Comparison of ENCODE assay signal across 1 cellular context in the genomic region with DNA sequence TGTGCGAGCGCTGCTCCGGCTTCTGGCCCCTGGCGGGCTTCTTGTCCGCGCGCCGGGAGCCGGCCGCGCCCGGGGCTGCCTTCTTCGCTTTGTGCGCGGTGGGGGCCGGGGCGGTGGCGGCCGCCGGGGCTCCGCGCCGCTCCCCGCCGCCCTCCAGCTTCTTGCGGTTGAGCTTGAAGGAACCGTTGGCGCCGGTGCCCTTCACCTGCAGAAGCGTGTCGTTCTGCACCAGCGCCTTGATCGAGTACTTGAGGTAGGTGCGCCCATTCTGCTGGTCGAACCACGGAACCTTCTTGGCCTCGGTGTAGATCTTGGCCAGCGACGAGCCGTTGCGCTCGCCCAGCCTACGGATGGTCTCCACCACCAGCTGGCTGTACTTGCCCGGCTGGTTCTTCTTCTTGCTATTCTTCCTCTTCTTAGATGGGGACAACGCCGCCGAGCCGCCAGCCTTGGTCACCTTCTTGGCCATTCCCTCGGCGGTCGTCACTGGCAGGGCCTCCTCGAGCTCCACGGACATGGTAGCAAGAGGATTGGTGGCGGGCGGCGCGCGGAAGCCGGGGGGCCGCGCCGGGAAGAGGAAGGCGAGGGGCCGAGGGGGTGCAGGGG.
TF ChIP-seq lines count a peak whose summit lies in the region.

No MANE protein-coding gene starts in this region.

TF ChIP-seq in GM12878, 131 proteins besides CTCF, POLR2A, EP300 and RAD21 (continued from another document):
- TF ChIP-seq, protein P1, sequence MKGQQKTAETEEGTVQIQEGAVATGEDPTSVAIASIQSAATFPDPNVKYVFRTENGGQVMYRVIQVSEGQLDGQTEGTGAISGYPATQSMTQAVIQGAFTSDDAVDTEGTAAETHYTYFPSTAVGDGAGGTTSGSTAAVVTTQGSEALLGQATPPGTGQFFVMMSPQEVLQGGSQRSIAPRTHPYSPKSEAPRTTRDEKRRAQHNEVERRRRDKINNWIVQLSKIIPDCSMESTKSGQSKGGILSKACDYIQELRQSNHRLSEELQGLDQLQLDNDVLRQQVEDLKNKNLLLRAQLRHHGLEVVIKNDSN (IDR thresholded peaks at IDR 0.05; ENCODE audit: borderline replicate concordance, extremely low read length, insufficient read depth, low read depth, low read length) = no peak
- TF ChIP-seq, protein P2, sequence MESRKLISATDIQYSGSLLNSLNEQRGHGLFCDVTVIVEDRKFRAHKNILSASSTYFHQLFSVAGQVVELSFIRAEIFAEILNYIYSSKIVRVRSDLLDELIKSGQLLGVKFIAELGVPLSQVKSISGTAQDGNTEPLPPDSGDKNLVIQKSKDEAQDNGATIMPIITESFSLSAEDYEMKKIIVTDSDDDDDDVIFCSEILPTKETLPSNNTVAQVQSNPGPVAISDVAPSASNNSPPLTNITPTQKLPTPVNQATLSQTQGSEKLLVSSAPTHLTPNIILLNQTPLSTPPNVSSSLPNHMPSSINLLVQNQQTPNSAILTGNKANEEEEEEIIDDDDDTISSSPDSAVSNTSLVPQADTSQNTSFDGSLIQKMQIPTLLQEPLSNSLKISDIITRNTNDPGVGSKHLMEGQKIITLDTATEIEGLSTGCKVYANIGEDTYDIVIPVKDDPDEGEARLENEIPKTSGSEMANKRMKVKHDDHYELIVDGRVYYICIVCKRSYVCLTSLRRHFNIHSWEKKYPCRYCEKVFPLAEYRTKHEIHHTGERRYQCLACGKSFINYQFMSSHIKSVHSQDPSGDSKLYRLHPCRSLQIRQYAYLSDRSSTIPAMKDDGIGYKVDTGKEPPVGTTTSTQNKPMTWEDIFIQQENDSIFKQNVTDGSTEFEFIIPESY (IDR thresholded peaks at IDR 0.05) = no peak
- TF ChIP-seq SMAD1 (IDR thresholded peaks at IDR 0.05; ENCODE audit: low read depth, partially characterized antibody) (peak; percentile 10), POLR2AphosphoS5 (IDR thresholded peaks at IDR 0.05; ENCODE audit: low read length) (peak; percentile 1), CHD2 (IDR thresholded peaks at IDR 0.05; ENCODE audit: borderline replicate concordance, low read depth, low read length) (no peak; the same call in 1 of the 2 replicates), RUNX3 (IDR thresholded peaks at IDR 0.05; ENCODE audit: low read length) (no peak), RB1 (IDR thresholded peaks at IDR 0.05; ENCODE audit: borderline replicate concordance) (no peak), RELA (IDR thresholded peaks at IDR 0.05; ENCODE audit: borderline replicate concordance, partially characterized antibody) (no peak), LARP7 (IDR thresholded peaks at IDR 0.05) (peak; percentile 34), ZNF24 (IDR thresholded peaks at IDR 0.05) (no peak), BRCA1 (IDR thresholded peaks at IDR 0.05; ENCODE audit: low read depth, low read length) (no peak), FOXM1 (IDR thresholded peaks at IDR 0.05; ENCODE audit: low read depth, low read length) (no peak), PAX5 (IDR thresholded peaks at IDR 0.05; ENCODE audit: borderline replicate concordance, low read depth, low read length) (no peak), RCOR1 (conservative IDR thresholded peaks at IDR 0.05; ENCODE audit: low read depth, low read length) (no peak), BACH1 (IDR thresholded peaks at IDR 0.05; ENCODE audit: borderline replicate concordance) (0 out of 2 replicates have a peak, but pooled peaks have one; percentile 12), NRF1 (conservative IDR thresholded peaks at IDR 0.05; ENCODE audit: low read depth, low read length) (no peak)
- TF ChIP-seq, protein P3, sequence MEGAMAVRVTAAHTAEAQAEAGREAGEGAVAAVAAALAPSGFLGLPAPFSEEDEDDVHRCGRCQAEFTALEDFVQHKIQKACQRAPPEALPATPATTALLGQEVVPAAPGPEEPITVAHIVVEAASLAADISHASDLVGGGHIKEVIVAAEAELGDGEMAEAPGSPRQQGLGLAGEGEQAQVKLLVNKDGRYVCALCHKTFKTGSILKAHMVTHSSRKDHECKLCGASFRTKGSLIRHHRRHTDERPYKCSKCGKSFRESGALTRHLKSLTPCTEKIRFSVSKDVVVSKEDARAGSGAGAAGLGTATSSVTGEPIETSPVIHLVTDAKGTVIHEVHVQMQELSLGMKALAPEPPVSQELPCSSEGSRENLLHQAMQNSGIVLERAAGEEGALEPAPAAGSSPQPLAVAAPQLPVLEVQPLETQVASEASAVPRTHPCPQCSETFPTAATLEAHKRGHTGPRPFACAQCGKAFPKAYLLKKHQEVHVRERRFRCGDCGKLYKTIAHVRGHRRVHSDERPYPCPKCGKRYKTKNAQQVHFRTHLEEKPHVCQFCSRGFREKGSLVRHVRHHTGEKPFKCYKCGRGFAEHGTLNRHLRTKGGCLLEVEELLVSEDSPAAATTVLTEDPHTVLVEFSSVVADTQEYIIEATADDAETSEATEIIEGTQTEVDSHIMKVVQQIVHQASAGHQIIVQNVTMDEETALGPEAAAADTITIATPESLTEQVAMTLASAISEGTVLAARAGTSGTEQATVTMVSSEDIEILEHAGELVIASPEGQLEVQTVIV (IDR thresholded peaks at IDR 0.05; ENCODE audit: borderline replicate concordance, partially characterized antibody) = no peak
- TF ChIP-seq, protein P4, sequence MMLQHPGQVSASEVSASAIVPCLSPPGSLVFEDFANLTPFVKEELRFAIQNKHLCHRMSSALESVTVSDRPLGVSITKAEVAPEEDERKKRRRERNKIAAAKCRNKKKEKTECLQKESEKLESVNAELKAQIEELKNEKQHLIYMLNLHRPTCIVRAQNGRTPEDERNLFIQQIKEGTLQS (IDR thresholded peaks at IDR 0.05; ENCODE audit: borderline replicate concordance, extremely low read depth, low read depth, low read length) = no peak
- TF ChIP-seq, protein P5, sequence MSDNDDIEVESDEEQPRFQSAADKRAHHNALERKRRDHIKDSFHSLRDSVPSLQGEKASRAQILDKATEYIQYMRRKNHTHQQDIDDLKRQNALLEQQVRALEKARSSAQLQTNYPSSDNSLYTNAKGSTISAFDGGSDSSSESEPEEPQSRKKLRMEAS (IDR thresholded peaks at IDR 0.05; ENCODE audit: low read depth, low read length) = no peak
- TF ChIP-seq, protein P6, sequence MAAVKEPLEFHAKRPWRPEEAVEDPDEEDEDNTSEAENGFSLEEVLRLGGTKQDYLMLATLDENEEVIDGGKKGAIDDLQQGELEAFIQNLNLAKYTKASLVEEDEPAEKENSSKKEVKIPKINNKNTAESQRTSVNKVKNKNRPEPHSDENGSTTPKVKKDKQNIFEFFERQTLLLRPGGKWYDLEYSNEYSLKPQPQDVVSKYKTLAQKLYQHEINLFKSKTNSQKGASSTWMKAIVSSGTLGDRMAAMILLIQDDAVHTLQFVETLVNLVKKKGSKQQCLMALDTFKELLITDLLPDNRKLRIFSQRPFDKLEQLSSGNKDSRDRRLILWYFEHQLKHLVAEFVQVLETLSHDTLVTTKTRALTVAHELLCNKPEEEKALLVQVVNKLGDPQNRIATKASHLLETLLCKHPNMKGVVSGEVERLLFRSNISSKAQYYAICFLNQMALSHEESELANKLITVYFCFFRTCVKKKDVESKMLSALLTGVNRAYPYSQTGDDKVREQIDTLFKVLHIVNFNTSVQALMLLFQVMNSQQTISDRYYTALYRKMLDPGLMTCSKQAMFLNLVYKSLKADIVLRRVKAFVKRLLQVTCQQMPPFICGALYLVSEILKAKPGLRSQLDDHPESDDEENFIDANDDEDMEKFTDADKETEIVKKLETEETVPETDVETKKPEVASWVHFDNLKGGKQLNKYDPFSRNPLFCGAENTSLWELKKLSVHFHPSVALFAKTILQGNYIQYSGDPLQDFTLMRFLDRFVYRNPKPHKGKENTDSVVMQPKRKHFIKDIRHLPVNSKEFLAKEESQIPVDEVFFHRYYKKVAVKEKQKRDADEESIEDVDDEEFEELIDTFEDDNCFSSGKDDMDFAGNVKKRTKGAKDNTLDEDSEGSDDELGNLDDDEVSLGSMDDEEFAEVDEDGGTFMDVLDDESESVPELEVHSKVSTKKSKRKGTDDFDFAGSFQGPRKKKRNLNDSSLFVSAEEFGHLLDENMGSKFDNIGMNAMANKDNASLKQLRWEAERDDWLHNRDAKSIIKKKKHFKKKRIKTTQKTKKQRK (IDR thresholded peaks at IDR 0.05; ENCODE audit: low read depth, low read length) = no peak
- TF ChIP-seq, protein P7, sequence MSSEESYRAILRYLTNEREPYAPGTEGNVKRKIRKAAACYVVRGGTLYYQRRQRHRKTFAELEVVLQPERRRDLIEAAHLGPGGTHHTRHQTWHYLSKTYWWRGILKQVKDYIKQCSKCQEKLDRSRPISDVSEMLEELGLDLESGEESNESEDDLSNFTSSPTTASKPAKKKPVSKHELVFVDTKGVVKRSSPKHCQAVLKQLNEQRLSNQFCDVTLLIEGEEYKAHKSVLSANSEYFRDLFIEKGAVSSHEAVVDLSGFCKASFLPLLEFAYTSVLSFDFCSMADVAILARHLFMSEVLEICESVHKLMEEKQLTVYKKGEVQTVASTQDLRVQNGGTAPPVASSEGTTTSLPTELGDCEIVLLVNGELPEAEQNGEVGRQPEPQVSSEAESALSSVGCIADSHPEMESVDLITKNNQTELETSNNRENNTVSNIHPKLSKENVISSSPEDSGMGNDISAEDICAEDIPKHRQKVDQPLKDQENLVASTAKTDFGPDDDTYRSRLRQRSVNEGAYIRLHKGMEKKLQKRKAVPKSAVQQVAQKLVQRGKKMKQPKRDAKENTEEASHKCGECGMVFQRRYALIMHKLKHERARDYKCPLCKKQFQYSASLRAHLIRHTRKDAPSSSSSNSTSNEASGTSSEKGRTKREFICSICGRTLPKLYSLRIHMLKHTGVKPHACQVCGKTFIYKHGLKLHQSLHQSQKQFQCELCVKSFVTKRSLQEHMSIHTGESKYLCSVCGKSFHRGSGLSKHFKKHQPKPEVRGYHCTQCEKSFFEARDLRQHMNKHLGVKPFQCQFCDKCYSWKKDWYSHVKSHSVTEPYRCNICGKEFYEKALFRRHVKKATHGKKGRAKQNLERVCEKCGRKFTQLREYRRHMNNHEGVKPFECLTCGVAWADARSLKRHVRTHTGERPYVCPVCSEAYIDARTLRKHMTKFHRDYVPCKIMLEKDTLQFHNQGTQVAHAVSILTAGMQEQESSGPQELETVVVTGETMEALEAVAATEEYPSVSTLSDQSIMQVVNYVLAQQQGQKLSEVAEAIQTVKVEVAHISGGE (CRISPR knock-in tag; IDR thresholded peaks at IDR 0.05) = no peak
- TF ChIP-seq, protein P8, sequence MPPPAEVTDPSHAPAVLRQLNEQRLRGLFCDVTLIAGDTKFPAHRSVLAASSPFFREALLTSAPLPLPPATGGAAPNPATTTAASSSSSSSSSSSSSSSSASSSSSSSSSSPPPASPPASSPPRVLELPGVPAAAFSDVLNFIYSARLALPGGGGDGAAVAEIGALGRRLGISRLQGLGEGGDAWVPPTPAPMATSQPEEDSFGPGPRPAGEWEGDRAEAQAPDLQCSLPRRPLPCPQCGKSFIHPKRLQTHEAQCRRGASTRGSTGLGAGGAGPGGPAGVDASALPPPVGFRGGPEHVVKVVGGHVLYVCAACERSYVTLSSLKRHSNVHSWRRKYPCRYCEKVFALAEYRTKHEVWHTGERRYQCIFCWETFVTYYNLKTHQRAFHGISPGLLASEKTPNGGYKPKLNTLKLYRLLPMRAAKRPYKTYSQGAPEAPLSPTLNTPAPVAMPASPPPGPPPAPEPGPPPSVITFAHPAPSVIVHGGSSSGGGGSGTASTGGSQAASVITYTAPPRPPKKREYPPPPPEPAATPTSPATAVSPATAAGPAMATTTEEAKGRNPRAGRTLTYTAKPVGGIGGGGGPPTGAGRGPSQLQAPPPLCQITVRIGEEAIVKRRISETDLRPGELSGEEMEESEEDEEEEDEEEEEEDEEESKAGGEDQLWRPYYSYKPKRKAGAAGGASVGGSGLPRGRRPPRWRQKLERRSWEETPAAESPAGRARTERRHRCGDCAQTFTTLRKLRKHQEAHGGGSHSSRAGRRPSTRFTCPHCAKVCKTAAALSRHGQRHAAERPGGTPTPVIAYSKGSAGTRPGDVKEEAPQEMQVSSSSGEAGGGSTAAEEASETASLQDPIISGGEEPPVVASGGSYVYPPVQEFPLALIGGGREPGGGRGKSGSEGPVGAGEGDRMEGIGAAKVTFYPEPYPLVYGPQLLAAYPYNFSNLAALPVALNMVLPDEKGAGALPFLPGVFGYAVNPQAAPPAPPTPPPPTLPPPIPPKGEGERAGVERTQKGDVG (CRISPR knock-in tag; IDR thresholded peaks at IDR 0.05) = no peak
